Comparison of ENCODE assay signal across 18 cellular contexts in genomic region chr20:47300071-47300470, GRCh38. TPM values are rescaled to one million over a fixed set of nuclear protein-coding genes. Genes with fewer than 3 reads are reported as not detected.
DNase-seq lines count a peak whose midpoint lies in the region; ATAC-seq and TF ChIP-seq lines count a peak whose summit lies in the region.
"Had no signal": no experiment of that assay in that cellular context is flagged by ENCODE, and none has a peak within 500 bp of the region (broad histone marks: within the 10 kb centered on the region; RNA-seq: fewer than 3 reads in every experiment).

No MANE protein-coding gene starts in this region.

- H3K27ac Mint-ChIP-seq in activated CD8-positive, alpha-beta T cell treated with anti-CD3 and anti-CD28 coated beads for 36 hours: peak overlapping the region; percentile 62
- no peak overlapping the region for H3K27ac Mint-ChIP-seq in activated CD8-positive, alpha-beta T cell treated with anti-CD3 and anti-CD28 coated beads, Interleukin-2, amount 10 ng/mL, durations not matched to agents 7 days and 5 days
- H3K27ac Mint-ChIP-seq: stimulated activated memory B cell treated with anti-CD40 and anti-IgM and Interleukin-4, amounts not matched to agents 10 μg/mL and 1 μg/mL and 100 μg/mL, for 72 hours had no signal

- no peaks in the 10 kb centered on the region for H3K9me3 Mint-ChIP-seq in activated CD8-positive, alpha-beta T cell treated with anti-CD3 and anti-CD28 coated beads for 36 hours
- H3K9me3 Mint-ChIP-seq in activated CD8-positive, alpha-beta T cell treated with anti-CD3 and anti-CD28 coated beads, Interleukin-2, amount 10 ng/mL, durations not matched to agents 7 days and 5 days (ENCODE audit: insufficient read depth): no peaks in the 10 kb centered on the region
- H3K9me3 Mint-ChIP-seq: CD14-positive monocyte; stimulated activated memory B cell treated with anti-CD40 and anti-IgM and Interleukin-4, amounts not matched to agents 10 μg/mL and 1 μg/mL and 100 μg/mL, for 72 hours had no signal

- no peak overlapping the region for H3K4me3 Mint-ChIP-seq in activated CD8-positive, alpha-beta T cell treated with anti-CD3 and anti-CD28 coated beads for 36 hours
- no peak overlapping the region for H3K4me3 Mint-ChIP-seq in activated CD8-positive, alpha-beta T cell treated with anti-CD3 and anti-CD28 coated beads, Interleukin-2, amount 10 ng/mL, durations not matched to agents 7 days and 5 days
- H3K4me3 Mint-ChIP-seq: CD14-positive monocyte; stimulated activated memory B cell treated with anti-CD40 and anti-IgM and Interleukin-4, amounts not matched to agents 10 μg/mL and 1 μg/mL and 100 μg/mL, for 72 hours had no signal

- H3K27me3 Mint-ChIP-seq in activated CD8-positive, alpha-beta T cell treated with anti-CD3 and anti-CD28 coated beads for 36 hours: no peaks in the 10 kb centered on the region
- H3K27me3 Mint-ChIP-seq in activated CD8-positive, alpha-beta T cell treated with anti-CD3 and anti-CD28 coated beads, Interleukin-2, amount 10 ng/mL, durations not matched to agents 7 days and 5 days (ENCODE audit: low read depth): no peaks in the 10 kb centered on the region
- H3K27me3 Mint-ChIP-seq: stimulated activated memory B cell treated with anti-CD40 and anti-IgM and Interleukin-4, amounts not matched to agents 10 μg/mL and 1 μg/mL and 100 μg/mL, for 72 hours had no signal

- CTCF ChIA-PET in activated CD8-positive, alpha-beta T cell treated with anti-CD3 and anti-CD28 coated beads for 36 hours (lab: Charles Lee): interaction anchor here (2.1 kb wide), 1 partner anchor 84 kb away, joined by 12 read pairs; no protein-coding TSS in a partner anchor
- CTCF ChIA-PET in activated CD8-positive, alpha-beta T cell treated with anti-CD3 and anti-CD28 coated beads, Interleukin-2, amount 10 ng/mL, durations not matched to agents 7 days and 5 days (lab: Charles Lee): interaction anchor here (1.6 kb wide), 1 partner anchor 84 kb away, joined by 5 read pairs; no protein-coding TSS in a partner anchor
- CTCF ChIA-PET in Panc1 (lab: Charles Lee): no interaction called here

- peaks cover 34% of the 10 kb centered on the region for H3K36me3 Mint-ChIP-seq in activated CD8-positive, alpha-beta T cell treated with anti-CD3 and anti-CD28 coated beads for 36 hours (ENCODE audit: low read depth)
- peaks cover 64% of the 10 kb centered on the region for H3K36me3 Mint-ChIP-seq in activated CD8-positive, alpha-beta T cell treated with anti-CD3 and anti-CD28 coated beads, Interleukin-2, amount 10 ng/mL, durations not matched to agents 7 days and 5 days (ENCODE audit: low read depth)

- WGBS in smooth muscle cell (ENCODE audit: low lambda C conversion rate): 83% methylated on average over 4 of the region's 4 CpGs

- DNase-seq in activated CD8-positive, alpha-beta T cell treated with anti-CD3 and anti-CD28 coated beads for 36 hours: no peak
- no peak for DNase-seq in activated CD8-positive, alpha-beta T cell treated with anti-CD3 and anti-CD28 coated beads, Interleukin-2, amount 10 ng/mL, durations not matched to agents 7 days and 5 days
- no peak for DNase-seq in Panc1 (ENCODE audit: low read depth, low spot score)
- peak; percentile 55 for DNase-seq in fibroblast of peridontal ligament (ENCODE audit: extremely low read depth)
- DNase-seq in smooth muscle cell (lab: John Stamatoyannopoulos, UW; ENCODE audit: unreplicated experiment): no peak
- no peak for DNase-seq in activated gamma-delta T cell treated with Interleukin-2 at 50 U/mL for 16 hours
- DNase-seq in stimulated activated CD4-positive, alpha-beta T cell treated with anti-CD3 and anti-CD28 coated beads, Interleukin-4, amount 100 ng/mL, for 24 hours: no peak
- DNase-seq in COLO668 (lab: John Stamatoyannopoulos, UW; ENCODE audit: unreplicated experiment): no peak
- DNase-seq: activated CD4-positive, alpha-beta T cell treated with anti-CD3 and anti-CD28 coated beads, Interleukin-2, amount 50 U/mL, for 1 hour; DMS79; effector memory CD4-positive, alpha-beta T cell; mucosa of descending colon; stimulated activated CD4-positive, alpha-beta T cell treated with anti-CD3 and anti-CD28 coated beads, Interleukin-12 subunit alpha, Interleukin-12 subunit beta, amount 100 ng/mL, for 4 hours had no signal

- intact Hi-C loops in activated CD8-positive, alpha-beta T cell treated with anti-CD3 and anti-CD28 coated beads for 36 hours (cut with micrococcal nuclease): no loop called here
- intact Hi-C loops in Panc1 (cut with micrococcal nuclease; ENCODE audit: unreplicated experiment): no loop called here

- H3K4me1 Mint-ChIP-seq in activated CD8-positive, alpha-beta T cell treated with anti-CD3 and anti-CD28 coated beads for 36 hours (ENCODE audit: low read depth): peaks cover 29% of the 10 kb centered on the region
- peaks cover 10% of the 10 kb centered on the region for H3K4me1 Mint-ChIP-seq in activated CD8-positive, alpha-beta T cell treated with anti-CD3 and anti-CD28 coated beads, Interleukin-2, amount 10 ng/mL, durations not matched to agents 7 days and 5 days (ENCODE audit: low read depth)
- H3K4me1 Mint-ChIP-seq: stimulated activated memory B cell treated with anti-CD40 and anti-IgM and Interleukin-4, amounts not matched to agents 10 μg/mL and 1 μg/mL and 100 μg/mL, for 72 hours had no signal

- no peaks in the 10 kb centered on the region for H4K20me1 ChIP-seq in smooth muscle cell (ENCODE audit: low read depth)

- no peak overlapping the region for H3K9ac ChIP-seq in smooth muscle cell (ENCODE audit: low read depth)
- H3K9ac ChIP-seq: parathyroid adenoma had no signal

- no peak overlapping the region for H2AFZ ChIP-seq in smooth muscle cell (ENCODE audit: low read depth)
- H2AFZ ChIP-seq: parathyroid adenoma had no signal

- POLR2A ChIA-PET in activated CD8-positive, alpha-beta T cell treated with anti-CD3 and anti-CD28 coated beads for 36 hours (lab: Charles Lee): no interaction called here
- POLR2A ChIA-PET in activated CD8-positive, alpha-beta T cell treated with anti-CD3 and anti-CD28 coated beads, Interleukin-2, amount 10 ng/mL, durations not matched to agents 7 days and 5 days (lab: Charles Lee): no interaction called here
- POLR2A ChIA-PET in Panc1 (lab: Charles Lee): interaction anchor here (0.6 kb wide), 1 partner anchor 54 kb away, joined by 5 read pairs; no protein-coding TSS in a partner anchor

- in situ Hi-C loops in Panc1 (cut with HindIII; ENCODE audit: low pct_unique_long_range_greater_than_20kb, low sequenced_read_pairs): no loop called here

- H3K27ac ChIP-seq in Panc1 (ENCODE audit: low read length) (peak overlapping the region; percentile 93; the same call in 1 of the 2 replicates), smooth muscle cell (ENCODE audit: low read depth) (peak overlapping the region; percentile 12)
- H3K27ac ChIP-seq: 22Rv1, parathyroid adenoma, tibial nerve had no signal

- no peak overlapping the region for H3K4me2 ChIP-seq in smooth muscle cell

- no peak overlapping the region for H3K4me3 ChIP-seq in Panc1 (ENCODE audit: low read depth in 2 of 2, low read length in 2 of 2)
- H3K4me3 ChIP-seq in smooth muscle cell: no peak overlapping the region
- H3K4me3 ChIP-seq: mucosa of descending colon, tibial nerve had no signal

- ATAC-seq in activated CD8-positive, alpha-beta T cell treated with anti-CD3 and anti-CD28 coated beads for 36 hours: no peak
- no peak for ATAC-seq in activated CD8-positive, alpha-beta T cell treated with anti-CD3 and anti-CD28 coated beads, Interleukin-2, amount 10 ng/mL, durations not matched to agents 7 days and 5 days
- ATAC-seq in Panc1: no peak
- ATAC-seq: mucosa of descending colon; stimulated activated memory B cell treated with anti-CD40 and anti-IgM and Interleukin-4, amounts not matched to agents 10 μg/mL and 1 μg/mL and 100 μg/mL, for 72 hours had no signal

- peaks cover 63% of the 10 kb centered on the region for H3K79me2 ChIP-seq in smooth muscle cell (ENCODE audit: low read depth)

- H3K9me3 ChIP-seq in Panc1 (ENCODE audit: control insufficient read depth, insufficient read depth, low read depth, low read length) (no peaks in the 10 kb centered on the region), smooth muscle cell (replicated peaks; ENCODE audit: low read depth) (no peaks in the 10 kb centered on the region)
- H3K9me3 ChIP-seq: mucosa of descending colon, tibial nerve had no signal

- peaks cover 31% of the 10 kb centered on the region for H3K4me1 ChIP-seq in Panc1 (ENCODE audit: control insufficient read depth, insufficient read depth, low read length)
- H3K4me1 ChIP-seq in smooth muscle cell (ENCODE audit: low read depth): peaks cover 11% of the 10 kb centered on the region

- TF ChIP-seq CTCF in activated CD8-positive, alpha-beta T cell treated with anti-CD3 and anti-CD28 coated beads for 36 hours (IDR thresholded peaks at IDR 0.05): no peak
- TF ChIP-seq CTCF in Panc1 (IDR thresholded peaks at IDR 0.05): no peak
- no peak for TF ChIP-seq CTCF in smooth muscle cell (IDR thresholded peaks at IDR 0.05; ENCODE audit: borderline replicate concordance, insufficient read depth, poor library complexity, severe bottlenecking)

- peaks cover 9% of the 10 kb centered on the region; the same call in 1 of the 2 replicates for H3K36me3 ChIP-seq in Panc1 (ENCODE audit: control insufficient read depth, insufficient read depth, low read length)
- H3K36me3 ChIP-seq in smooth muscle cell (ENCODE audit: low read depth): peaks cover 15% of the 10 kb centered on the region

- no TSS peak for BruUV-seq in Panc1 (replicated peaks; lab: Mats Ljungman, UMichigan)

- H3F3A ChIP-seq in smooth muscle cell (ENCODE audit: low read depth): peaks cover 11% of the 10 kb centered on the region

- H3K27me3 ChIP-seq in Panc1 (ENCODE audit: control insufficient read depth, insufficient read depth, low read length) (no peaks in the 10 kb centered on the region), smooth muscle cell (ENCODE audit: low read depth) (no peaks in the 10 kb centered on the region)
- H3K27me3 ChIP-seq: tibial nerve had no signal

RNA-seq across cellular contexts. Expression of gene ZMYND8, which starts 56.4 kb away (rescaled TPM):
- 10 to 100 TPM; 31.9 to 33.4 TPM for total RNA-seq in activated CD8-positive, alpha-beta T cell treated with anti-CD3 and anti-CD28 coated beads for 36 hours
- total RNA-seq in activated CD8-positive, alpha-beta T cell treated with anti-CD3 and anti-CD28 coated beads, Interleukin-2, amount 10 ng/mL, durations not matched to agents 7 days and 5 days: 10 to 100 TPM; 44.3 to 44.7 TPM
- total RNA-seq in Panc1 (2021; ENCODE audit: unreplicated experiment): 50.7 TPM
- polyA plus RNA-seq in Panc1 (2012; ENCODE audit: insufficient read length): 26.6 TPM
- 22.7 and 24.1 TPM in 2 replicates for total RNA-seq in smooth muscle cell
- 14.7 and 15.2 TPM in 2 replicates for polyA plus RNA-seq in smooth muscle cell
